In the genomic region with DNA sequence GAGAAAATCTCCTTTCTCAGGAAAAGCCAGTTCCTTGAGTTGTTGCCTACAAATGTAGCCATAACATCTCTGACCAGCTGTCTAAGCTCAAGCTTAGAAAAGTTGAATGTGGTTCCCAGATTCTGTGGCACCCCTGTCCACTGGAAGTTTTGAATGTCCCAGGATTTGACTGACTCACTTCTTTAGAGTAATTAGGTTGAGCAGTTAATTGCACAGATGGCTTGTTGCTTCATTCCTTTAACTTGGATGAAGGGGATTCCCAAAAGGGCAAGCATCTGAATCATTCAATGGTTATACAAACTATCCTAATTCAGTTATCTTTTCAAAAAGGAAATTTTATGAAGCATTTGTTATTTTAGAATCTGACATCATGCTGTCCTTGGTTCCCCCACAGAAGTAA, we compare ENCODE assay signal across 19 cellular contexts.
"Had no signal": no experiment of that assay in that cellular context is flagged by ENCODE, and none has a peak within 500 bp of the region (broad histone marks: within the 10 kb centered on the region; RNA-seq: fewer than 3 reads in every experiment).

No MANE protein-coding gene starts in this region.

- H3K27ac ChIP-seq: adrenal gland, neutrophil, parathyroid adenoma, thyroid gland, VCaP had no signal

- H3K27me3 ChIP-seq: adrenal gland, neutrophil, thyroid gland had no signal

- H3K4me1 ChIP-seq: adrenal gland had no signal

- DNase-seq: activated CD4-positive, alpha-beta T cell treated with anti-CD3 and anti-CD28 coated beads, Interleukin-2, amount 50 U/mL, for 1 hour; activated CD4-positive, CD25-positive, alpha-beta regulatory T cell treated with anti-CD3 and anti-CD28 coated beads, Interleukin-2, amount 50 U/mL, for 72 hours; activated CD8-positive, alpha-beta memory T cell treated with anti-CD3 and anti-CD28 coated beads for 24 hours; activated CD8-positive, alpha-beta memory T cell treated with anti-CD3 and anti-CD28 coated beads, Interleukin-2, amount 50 U/mL, for 48 hours; activated effector memory CD4-positive, alpha-beta T cell treated with Interleukin-2 at 50 U/mL for 16 hours; activated T-cell treated with anti-CD3 and anti-CD28 coated beads, Interleukin-2, amount 50 U/mL, for 48 hours; adrenal gland; effector CD8-positive, alpha-beta T cell; foreskin melanocyte; glutamatergic neuron; hypothalamus; stimulated activated naive B cell treated with anti-CD40 and anti-IgM and Interleukin-4, amounts not matched to agents 10 μg/mL and 1 μg/mL and 100 μg/mL, for 72 hours; thyroid gland had no signal

- H3K4me3 ChIP-seq: adrenal gland, thyroid gland had no signal

- H3K9me3 ChIP-seq: adrenal gland, neutrophil, thyroid gland had no signal

- H3K36me3 ChIP-seq: adrenal gland, neutrophil, thyroid gland had no signal

- ATAC-seq: esophagus mucosa; natural killer cell treated with Interleukin-12 subunit alpha and Interleukin-12 subunit beta and Interleukin-15 and Interleukin-18, amount 100 ng/mL, for 72 hours; sciatic nerve; stimulated activated naive B cell treated with anti-CD40 and anti-IgM and Interleukin-4, amounts not matched to agents 10 μg/mL and 1 μg/mL and 100 μg/mL, for 72 hours had no signal
